Comparison of ENCODE assay signal across 8 cellular contexts in genomic region chr17:42673885-42674754, GRCh38. TPM values are rescaled to one million over a fixed set of nuclear protein-coding genes. Genes with fewer than 3 reads are reported as not detected.
DNase-seq lines count a peak whose midpoint lies in the region; ATAC-seq and TF ChIP-seq lines count a peak whose summit lies in the region.

No MANE protein-coding gene starts in this region.

- POLR2A ChIA-PET in activated naive CD8-positive, alpha-beta T cell treated with anti-CD3 and anti-CD28 coated beads, Interleukin-2, amount 10 ng/mL, durations not matched to agents 7 days and 5 days (lab: Charles Lee) = interaction anchor here (0.8 to 1.0 kb wide), 2 partner anchors 11 to 65 kb away, joined by 3 to 4 read pairs; partner anchors contain the start of genes RETREG3 and TUBG1

- DNase-seq in DMS79 (lab: John Stamatoyannopoulos, UW) = peak; percentile 34
- DNase-seq in activated naive CD8-positive, alpha-beta T cell treated with anti-CD3 and anti-CD28 coated beads, Interleukin-2, amount 10 ng/mL, durations not matched to agents 7 days and 5 days = peak; percentile 45
- DNase-seq in hepatic stellate cell (ENCODE audit: low spot score) = peak; percentile 92
- no peak for DNase-seq in spleen
- no peak for DNase-seq in NCI-H146 treated with DMSO at 0.1 percent for 48 hours (lab: John Stamatoyannopoulos, UW; ENCODE audit: unreplicated experiment)

- H3K9me3 ChIP-seq in HUES6 (ENCODE audit: control insufficient read depth, insufficient read depth, low read depth, low read length) = no peaks in the 10 kb centered on the region
- no peaks in the 10 kb centered on the region for H3K9me3 ChIP-seq in spleen

- H3K4me1 ChIP-seq in HUES6 (ENCODE audit: control insufficient read depth, insufficient read depth, low read length) = peaks cover 65% of the 10 kb centered on the region
- peaks cover 36 to 97% (median 82%) of the 10 kb centered on the region in 6 donors for H3K4me1 ChIP-seq in spleen

- no peaks in the 10 kb centered on the region for H3K36me3 Mint-ChIP-seq in activated naive CD8-positive, alpha-beta T cell treated with anti-CD3 and anti-CD28 coated beads, Interleukin-2, amount 10 ng/mL, durations not matched to agents 7 days and 5 days

- H3K9me3 Mint-ChIP-seq in activated naive CD8-positive, alpha-beta T cell treated with anti-CD3 and anti-CD28 coated beads, Interleukin-2, amount 10 ng/mL, durations not matched to agents 7 days and 5 days = no peaks in the 10 kb centered on the region

- peak overlapping the region; percentile 27 for H3K9ac ChIP-seq in HUES6 (ENCODE audit: low read length)

- peaks cover 52% of the 10 kb centered on the region for H3K27me3 Mint-ChIP-seq in activated naive CD8-positive, alpha-beta T cell treated with anti-CD3 and anti-CD28 coated beads, Interleukin-2, amount 10 ng/mL, durations not matched to agents 7 days and 5 days

- H3K36me3 ChIP-seq in HUES6 (ENCODE audit: control insufficient read depth, insufficient read depth, low read length) (peaks cover 6% of the 10 kb centered on the region), spleen (peaks cover 0 to 45% (median 7%) of the 10 kb centered on the region in 6 donors)

- H3K27me3 ChIP-seq in HUES6 (ENCODE audit: control insufficient read depth, insufficient read depth, low read length) = peaks cover 53% of the 10 kb centered on the region
- peaks cover 0 to 78% (median 42%) of the 10 kb centered on the region in 7 donors for H3K27me3 ChIP-seq in spleen (replicated peaks in 1 of 7)

- H3K4me3 Mint-ChIP-seq in activated naive CD8-positive, alpha-beta T cell treated with anti-CD3 and anti-CD28 coated beads, Interleukin-2, amount 10 ng/mL, durations not matched to agents 7 days and 5 days = peak overlapping the region; percentile 25

- WGBS in spleen, 5 donors = 1 to 4% (median 3%) methylated on average over 16 to 32 of the region's 32 CpGs

- no peak for ATAC-seq in activated naive CD8-positive, alpha-beta T cell treated with anti-CD3 and anti-CD28 coated beads, Interleukin-2, amount 10 ng/mL, durations not matched to agents 7 days and 5 days (ENCODE audit: low read depth)
- ATAC-seq in GM21717 (IDR thresholded peaks at IDR 0.05; ENCODE audit: unreplicated experiment) = no peak
- no peak for ATAC-seq in GM18870 (IDR thresholded peaks at IDR 0.05; ENCODE audit: unreplicated experiment)

- peak overlapping the region; percentile 96 for H3K4me3 ChIP-seq in HUES6 (ENCODE audit: low read depth, low read length)
- H3K4me3 ChIP-seq in spleen = peak overlapping the region in 5 of 8 donors; percentile 14 to 90 (median 80)

- TF ChIP-seq POLR2A in spleen (IDR thresholded peaks at IDR 0.05) = no peak

- H3K27ac ChIP-seq in HUES6 (ENCODE audit: low read depth, low read length) = no peak overlapping the region
- H3K27ac ChIP-seq in spleen = peak overlapping the region in 5 of 8 donors; percentile 54 to 96 (median 93)

- TF ChIP-seq CTCF in spleen (IDR thresholded peaks at IDR 0.05 in 8 of 11, conservative IDR thresholded peaks at IDR 0.05 in 3 of 11) = peak in 9 of 11 experiments; percentile 20 to 67 (median 53)

- no peak overlapping the region for H3K27ac Mint-ChIP-seq in activated naive CD8-positive, alpha-beta T cell treated with anti-CD3 and anti-CD28 coated beads, Interleukin-2, amount 10 ng/mL, durations not matched to agents 7 days and 5 days

- peaks cover 32% of the 10 kb centered on the region for H3K4me1 Mint-ChIP-seq in activated naive CD8-positive, alpha-beta T cell treated with anti-CD3 and anti-CD28 coated beads, Interleukin-2, amount 10 ng/mL, durations not matched to agents 7 days and 5 days

- intact Hi-C loops in spleen (cut with DNase I; ENCODE audit: low total_unique reads) = no loop called here

RNA-seq across cellular contexts. Expression of gene PLEKHH3, which starts 2.7 kb away (rescaled TPM):
- 1 to 10 TPM in 1 of 2 experiments, under 1 TPM in 1; 0.94 to 1.8 TPM for total RNA-seq in activated naive CD8-positive, alpha-beta T cell treated with anti-CD3 and anti-CD28 coated beads, Interleukin-2, amount 10 ng/mL, durations not matched to agents 7 days and 5 days
- 10 to 100 TPM; 10.8 to 19.5 (median 14.6) TPM for total RNA-seq in spleen
- 10 to 100 TPM in 2 of 3 donors, 1 to 10 TPM in 1; 9.4 to 16.0 (median 13.1) TPM for polyA plus RNA-seq in spleen

RNA-seq across cellular contexts. Expression of gene CCR10, which starts 7.5 kb away (rescaled TPM):
- total RNA-seq in activated naive CD8-positive, alpha-beta T cell treated with anti-CD3 and anti-CD28 coated beads, Interleukin-2, amount 10 ng/mL, durations not matched to agents 7 days and 5 days = under 1 TPM; 0.33 to 0.57 TPM
- total RNA-seq in spleen = 1 to 10 TPM in 5 of 7 donors, under 1 TPM in 2; 0.51 to 4.7 (median 2.0) TPM
- polyA plus RNA-seq in spleen = 1 to 10 TPM in 1 of 3 donors, under 1 TPM in 2; 0.71 to 1.1 (median 0.76) TPM

RNA-seq across cellular contexts. Expression of gene CNTNAP1, which starts 8.2 kb away (rescaled TPM):
- 1 to 10 TPM; 3.6 to 4.6 TPM for total RNA-seq in activated naive CD8-positive, alpha-beta T cell treated with anti-CD3 and anti-CD28 coated beads, Interleukin-2, amount 10 ng/mL, durations not matched to agents 7 days and 5 days
- 10 to 100 TPM in 3 of 7 donors, 1 to 10 TPM in 4; 3.9 to 11.2 (median 7.5) TPM for total RNA-seq in spleen
- polyA plus RNA-seq in spleen = 1 to 10 TPM; 1.1 to 3.1 (median 1.6) TPM

RNA-seq across cellular contexts. Expression of gene TUBG2, which starts 15.0 kb away (rescaled TPM):
- 10 to 100 TPM; 17.0 to 19.2 TPM for total RNA-seq in activated naive CD8-positive, alpha-beta T cell treated with anti-CD3 and anti-CD28 coated beads, Interleukin-2, amount 10 ng/mL, durations not matched to agents 7 days and 5 days
- 10 to 100 TPM; 13.8 to 24.9 (median 16.6) TPM for total RNA-seq in spleen
- polyA plus RNA-seq in spleen = 10 to 100 TPM in 1 of 3 donors, 1 to 10 TPM in 2; 4.9 to 12.5 (median 8.4) TPM

Comparison
In these comparisons a context has a peak if more than half of its experiments do, and no peak if none do; other contexts are left out.
1. DNase-seq: peak in DMS79 (single experiment), activated naive CD8-positive, alpha-beta T cell treated with anti-CD3 and anti-CD28 coated beads, Interleukin-2, amount 10 ng/mL, durations not matched to agents 7 days and 5 days (single experiment) and hepatic stellate cell (single experiment); none in spleen (single experiment) and NCI-H146 treated with DMSO at 0.1 percent for 48 hours (single experiment).
2. RNA of gene PLEKHH3, which starts 2.7 kb away (total RNA-seq): 10.8 to 19.5 TPM in spleen; 0.94 to 1.8 TPM in activated naive CD8-positive, alpha-beta T cell treated with anti-CD3 and anti-CD28 coated beads, Interleukin-2, amount 10 ng/mL, durations not matched to agents 7 days and 5 days; every median in the first group is over 4 times any median in the second.